Comparison of ENCODE assay signal across 13 cellular contexts in the genomic region with DNA sequence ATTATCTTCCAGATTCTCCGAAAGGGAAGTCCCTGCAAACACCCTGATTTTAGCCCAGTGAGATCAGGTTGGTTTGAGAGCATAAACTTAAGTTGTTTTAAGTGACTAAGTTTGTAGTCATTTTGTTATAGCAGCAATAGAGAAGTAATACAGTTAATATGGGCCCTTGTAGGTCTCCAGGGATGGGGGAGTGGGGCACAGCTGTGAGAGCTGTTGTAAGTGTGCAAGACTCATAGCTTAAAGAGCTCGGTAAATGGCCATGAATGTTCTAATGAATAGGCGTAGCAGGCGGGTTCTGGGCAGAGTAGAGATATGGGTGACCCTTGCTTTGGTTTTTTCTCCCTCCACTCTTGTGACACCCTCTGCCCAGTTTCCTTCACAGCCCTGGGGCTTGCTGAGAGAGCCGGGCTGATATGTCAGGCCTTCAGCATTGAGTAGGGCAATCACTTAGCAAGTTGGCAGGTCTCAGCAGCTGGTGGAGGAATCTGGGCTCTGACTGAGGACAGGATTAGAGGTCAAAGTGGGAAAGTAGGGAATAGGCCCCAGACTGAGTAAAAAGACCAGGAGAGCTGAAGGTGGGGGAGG. TPM values are rescaled to one million over a fixed set of nuclear protein-coding genes. Genes with fewer than 3 reads are reported as not detected.
DNase-seq lines count a peak whose midpoint lies in the region; TF ChIP-seq lines count a peak whose summit lies in the region.
"Had no signal": no experiment of that assay in that cellular context is flagged by ENCODE, and none has a peak within 500 bp of the region (broad histone marks: within the 10 kb centered on the region; RNA-seq: fewer than 3 reads in every experiment).

No MANE protein-coding gene starts in this region.

- no peaks in the 10 kb centered on the region for H3K79me1 ChIP-seq in mesenchymal stem cell (replicated peaks; ENCODE audit: low read length, poor library complexity, severe bottlenecking)

- H4K8ac ChIP-seq in mesenchymal stem cell (ENCODE audit: low read length): no peak overlapping the region

- no peak for TF ChIP-seq EP300 in stomach (IDR thresholded peaks at IDR 0.05)

- 92% methylated on average over 5 of the region's 5 CpGs for WGBS in mesenchymal stem cell
- 64 to 78% (median 69%) methylated on average over 5 of the region's 5 CpGs for WGBS in stomach, 5 donors

- peak overlapping the region; percentile 93 to 94 for H3K27ac ChIP-seq in ascending aorta
- H3K27ac ChIP-seq in mesenchymal stem cell (ENCODE audit: low read length, poor library complexity, severe bottlenecking): no peak overlapping the region
- peak overlapping the region; percentile 2 to 85 (median 76) for H3K27ac ChIP-seq in stomach
- H3K27ac ChIP-seq: 22Rv1 had no signal

- H3K18ac ChIP-seq in mesenchymal stem cell (ENCODE audit: low read depth in 1 of 2, low read length in 2 of 2): peak overlapping the region; percentile 2 to 61

- H3K4me3 ChIP-seq in ascending aorta (no peak overlapping the region), mesenchymal stem cell (ENCODE audit: insufficient read depth in 1 of 2, low read depth in 1 of 2, low read length in 2 of 2) (no peak overlapping the region), stomach (no peak overlapping the region)

- H3K4ac ChIP-seq in mesenchymal stem cell (ENCODE audit: low read depth in 1 of 2, low read length in 2 of 2): peak overlapping the region in 1 of 2 experiments; percentile 45

- no peaks in the 10 kb centered on the region for H3K9me3 ChIP-seq in ascending aorta
- no peaks in the 10 kb centered on the region for H3K9me3 ChIP-seq in mesenchymal stem cell (ENCODE audit: control insufficient read depth, low read length)
- H3K9me3 ChIP-seq in stomach: no peaks in the 10 kb centered on the region

- TF ChIP-seq CTCF in ascending aorta (IDR thresholded peaks at IDR 0.05) (no peak), stomach (IDR thresholded peaks at IDR 0.05) (no peak)

- H3K36me3 ChIP-seq in ascending aorta: no peaks in the 10 kb centered on the region
- no peaks in the 10 kb centered on the region for H3K36me3 ChIP-seq in mesenchymal stem cell (ENCODE audit: control insufficient read depth in 1 of 2, insufficient read depth in 2 of 2, low read depth in 1 of 2, low read length in 2 of 2)
- no peaks in the 10 kb centered on the region for H3K36me3 ChIP-seq in stomach

- no peak overlapping the region for H3K14ac ChIP-seq in mesenchymal stem cell (ENCODE audit: low read length in 2 of 2)

- intact Hi-C loops in ascending aorta (cut with DNase I) (no loop called here), stomach (cut with DNase I; ENCODE audit: low total_unique reads) (no loop called here)

- H2BK120ac ChIP-seq in mesenchymal stem cell (ENCODE audit: low read depth, low read length): no peak overlapping the region

- H3K27me3 ChIP-seq in ascending aorta: no peaks in the 10 kb centered on the region
- H3K27me3 ChIP-seq in mesenchymal stem cell (ENCODE audit: control insufficient read depth in 1 of 2, insufficient read depth in 1 of 2, low read length in 2 of 2): no peaks in the 10 kb centered on the region
- no peaks in the 10 kb centered on the region for H3K27me3 ChIP-seq in stomach

- peak overlapping the region; percentile 11 for H2AK5ac ChIP-seq in mesenchymal stem cell (ENCODE audit: low read length, severe bottlenecking)

- H3K4me1 ChIP-seq in ascending aorta (peaks cover 22 to 38% of the 10 kb centered on the region in 2 donors), mesenchymal stem cell (ENCODE audit: control insufficient read depth, insufficient read depth, low read depth, low read length) (peaks cover 4% of the 10 kb centered on the region), stomach (peaks cover 34 to 43% (median 37%) of the 10 kb centered on the region in 4 donors)

- H2BK15ac ChIP-seq in mesenchymal stem cell (ENCODE audit: low read depth, poor library complexity, severe bottlenecking): peak overlapping the region; percentile 0

- no peak for TF ChIP-seq POLR2A in stomach (IDR thresholded peaks at IDR 0.05)

- no peak overlapping the region for H3K23ac ChIP-seq in mesenchymal stem cell (ENCODE audit: low read length in 2 of 2)

- no peak overlapping the region for H2BK5ac ChIP-seq in mesenchymal stem cell (ENCODE audit: low read depth, low read length, poor library complexity, severe bottlenecking)

- no peak overlapping the region for H3K9ac ChIP-seq in mesenchymal stem cell (ENCODE audit: low read length)

- no peak overlapping the region for H2AFZ ChIP-seq in mesenchymal stem cell (ENCODE audit: low read depth, low read length)

- no peak overlapping the region for H3K4me2 ChIP-seq in mesenchymal stem cell (ENCODE audit: low read length, poor library complexity, severe bottlenecking)

- DNase-seq in NCI-H82 (lab: John Stamatoyannopoulos, UW) (peak; percentile 47), NCI-H82 treated with DMSO at 0.1 percent for 48 hours (lab: John Stamatoyannopoulos, UW; ENCODE audit: unreplicated experiment) (no peak), ascending aorta (ENCODE audit: low spot score in 2 of 2) (no peak), mesenchymal stem cell (no peak), stomach (no peak), mesenteric fat pad (ENCODE audit: low spot score) (no peak), GF-D8 (lab: John Stamatoyannopoulos, UW) (no peak)
- no peak for DNase-seq in effector CD4-positive, alpha-beta T cell
- DNase-seq: activated CD8-positive, alpha-beta memory T cell treated with anti-CD3 and anti-CD28 coated beads for 24 hours; activated naive CD4-positive, alpha-beta T cell treated with anti-CD3 and anti-CD28 coated beads for 36 hours; DMS153; T-helper 2 cell had no signal

- H4K91ac ChIP-seq in mesenchymal stem cell (ENCODE audit: low read length): peak overlapping the region; percentile 45

- peak overlapping the region; percentile 44 to 92 for H2BK12ac ChIP-seq in mesenchymal stem cell (ENCODE audit: low read length in 2 of 2)

RNA-seq across cellular contexts. Expression of gene ID3, which starts 16.0 kb away (rescaled TPM):
- total RNA-seq in ascending aorta (1,094 TPM), stomach (1,000 to 10,000 TPM in 1 of 5 donors, 100 to 1,000 TPM in 3, 10 to 100 TPM in 1; 90.6 to 1,101 (median 120) TPM), mesenteric fat pad (168 TPM)
- 497 TPM for polyA plus RNA-seq in mesenchymal stem cell (2013, experiment 1 of 2)
- 504 TPM for polyA plus RNA-seq in mesenchymal stem cell (2013, experiment 2 of 2)
- 100 to 1,000 TPM in 2 of 3 donors, 10 to 100 TPM in 1; 79.4 to 226 (median 139) TPM for polyA plus RNA-seq in stomach

RNA-seq across cellular contexts. Expression of gene E2F2, which starts 44.3 kb away (rescaled TPM):
- total RNA-seq in ascending aorta (not detected), stomach (10 to 100 TPM in 1 of 5 donors, 1 to 10 TPM in 3, under 1 TPM in 1; 0.58 to 27.8 (median 3.5) TPM), mesenteric fat pad (0.29 TPM)
- 0.59 TPM for polyA plus RNA-seq in mesenchymal stem cell (2013, experiment 1 of 2)
- 0.44 TPM for polyA plus RNA-seq in mesenchymal stem cell (2013, experiment 2 of 2)
- polyA plus RNA-seq in stomach: 1 to 10 TPM in 1 of 3 donors, under 1 TPM in 2; 0.61 to 3.2 (median 0.87) TPM
